Comparison of ENCODE assay signal across 16 cellular contexts in the genomic region with DNA sequence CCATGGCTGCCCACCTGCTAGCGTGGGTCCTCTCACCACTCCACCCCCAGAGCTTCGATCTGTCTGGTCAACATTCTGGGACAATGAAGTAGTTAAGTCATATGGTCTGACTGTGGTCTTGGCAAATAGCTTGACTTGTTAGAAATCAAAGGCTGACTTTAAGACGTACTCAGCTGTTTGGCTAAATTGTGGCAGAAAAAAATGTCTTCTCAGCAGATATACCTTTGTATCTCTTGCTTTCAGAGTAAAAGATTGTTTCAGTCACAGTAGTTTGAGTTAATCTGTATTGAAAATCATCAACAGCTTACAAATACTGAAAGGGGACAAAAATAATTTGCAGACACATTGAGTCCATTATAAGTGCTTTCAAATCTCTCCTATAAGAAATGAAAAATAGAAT.
"Had no signal": no experiment of that assay in that cellular context is flagged by ENCODE, and none has a peak within 500 bp of the region (broad histone marks: within the 10 kb centered on the region; RNA-seq: fewer than 3 reads in every experiment).

No MANE protein-coding gene starts in this region.

- FAIRE-seq: frontal cortex, pancreas had no signal

- H3K4me3 Mint-ChIP-seq: mesothelial cell of epicardium had no signal

- H3K36me3 Mint-ChIP-seq: mesothelial cell of epicardium had no signal

- H3K9me3 Mint-ChIP-seq: mesothelial cell of epicardium had no signal

- H3K27ac Mint-ChIP-seq: mesothelial cell of epicardium, neural progenitor cell had no signal

- H3K4me3 ChIP-seq: adrenal gland, heart right ventricle, lower lobe of right lung, neural progenitor cell, pancreas, transverse colon, vagina had no signal

- H3K36me3 ChIP-seq: adrenal gland, lower lobe of right lung, neural progenitor cell, pancreas, transverse colon, vagina had no signal

- H3K9me3 ChIP-seq: adrenal gland, heart right ventricle, lower lobe of right lung, pancreas, transverse colon, vagina had no signal

- ATAC-seq: heart right ventricle, left cardiac atrium, lower lobe of right lung, pancreas had no signal

- DNase-seq: activated CD4-positive, alpha-beta T cell treated with anti-CD3 and anti-CD28 coated beads, Interleukin-2, amount 50 U/mL, for 1 hour; activated naive CD4-positive, alpha-beta T cell; adrenal gland; dermis blood vessel endothelial cell; heart right ventricle; left cardiac atrium; lower lobe of right lung; pancreas; stimulated activated CD4-positive, alpha-beta T cell treated with anti-CD3 and anti-CD28 coated beads, Interleukin-12 subunit alpha, Interleukin-12 subunit beta, amount 100 ng/mL, for 4 hours; stimulated activated naive CD4-positive, alpha-beta T cell; transverse colon had no signal

- H3K27me3 ChIP-seq: adrenal gland, heart right ventricle, pancreas, transverse colon, vagina had no signal

- H3K27ac ChIP-seq: adrenal gland, epithelial cell of prostate, lower lobe of right lung, neural progenitor cell, pancreas, transverse colon, vagina had no signal
